1 cellular context compared by ENCODE assay signal in the genomic region with DNA sequence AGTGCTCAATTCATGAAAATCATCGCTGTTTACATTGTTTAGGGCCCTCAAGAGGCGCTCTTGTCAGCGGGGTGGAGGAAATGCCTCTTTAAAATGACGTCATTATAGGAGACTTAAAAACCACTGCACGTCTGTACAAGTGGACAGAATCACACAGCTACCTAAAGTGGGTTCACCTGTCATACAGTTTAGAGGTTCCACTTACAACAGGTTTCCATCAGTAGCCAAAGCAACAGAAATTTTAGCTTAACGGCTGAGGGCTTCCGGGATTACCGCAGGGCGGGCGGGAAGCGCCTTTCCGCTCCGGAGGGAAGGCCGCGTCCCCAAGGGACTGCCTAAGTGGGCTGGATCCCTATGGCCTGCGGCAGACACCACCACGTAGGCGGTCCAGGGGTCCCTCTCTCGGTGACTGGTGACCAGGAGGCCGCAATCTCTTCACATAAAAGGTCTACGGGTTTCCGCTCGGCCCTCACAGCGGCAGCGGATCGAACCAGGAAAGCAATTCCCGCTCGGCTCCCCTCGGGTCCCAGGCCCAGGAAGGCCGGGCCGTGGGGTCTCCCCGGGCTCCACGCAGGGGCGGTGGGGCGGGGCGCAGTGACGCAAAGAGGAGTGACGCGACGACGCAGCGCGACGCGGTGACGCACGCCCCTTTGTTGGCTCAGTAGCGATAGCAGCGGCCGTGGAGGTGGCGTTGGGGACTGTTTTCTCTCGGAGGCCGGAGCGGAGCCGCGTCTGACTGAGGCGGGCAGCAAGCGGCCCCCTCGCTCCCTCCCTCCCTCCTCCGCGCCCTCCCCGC.
A peak's percentile ranks its signal among the peaks of the same experiment; 100 is the strongest.
TF ChIP-seq lines count a peak whose summit lies in the region.

ARIH1 (plus strand) TSS at position 661 of the 796 bp plus-strand sequence. CDS start 310 bp downstream, outside the sequence.

TF ChIP-seq in HepG2, 621 proteins besides CTCF, POLR2A, EP300 and RAD21 (continued from another document and continues in another):
- peak; percentile 66; the same call in 1 of the 2 replicates for TF ChIP-seq ZNF460 (CRISPR knock-in tag; IDR thresholded peaks at IDR 0.05; ENCODE audit: borderline replicate concordance)
- peak; percentile 100 for TF ChIP-seq ZXDC (CRISPR knock-in tag; IDR thresholded peaks at IDR 0.05)
- TF ChIP-seq ZSCAN22 (CRISPR knock-in tag; IDR thresholded peaks at IDR 0.05): no peak
- TF ChIP-seq ZNF687 (CRISPR knock-in tag; IDR thresholded peaks at IDR 0.05): peak; percentile 97
- peak; percentile 81 for TF ChIP-seq FOXA3 (CRISPR knock-in tag; IDR thresholded peaks at IDR 0.05)
- peak; percentile 75; the same call in 1 of the 2 replicates for TF ChIP-seq ZNF891 (CRISPR knock-in tag; IDR thresholded peaks at IDR 0.05)
- TF ChIP-seq ZNF781 (CRISPR knock-in tag; IDR thresholded peaks at IDR 0.05; ENCODE audit: borderline replicate concordance, not compliant biosample characterization): peak; percentile 76
- TF ChIP-seq, protein P1, sequence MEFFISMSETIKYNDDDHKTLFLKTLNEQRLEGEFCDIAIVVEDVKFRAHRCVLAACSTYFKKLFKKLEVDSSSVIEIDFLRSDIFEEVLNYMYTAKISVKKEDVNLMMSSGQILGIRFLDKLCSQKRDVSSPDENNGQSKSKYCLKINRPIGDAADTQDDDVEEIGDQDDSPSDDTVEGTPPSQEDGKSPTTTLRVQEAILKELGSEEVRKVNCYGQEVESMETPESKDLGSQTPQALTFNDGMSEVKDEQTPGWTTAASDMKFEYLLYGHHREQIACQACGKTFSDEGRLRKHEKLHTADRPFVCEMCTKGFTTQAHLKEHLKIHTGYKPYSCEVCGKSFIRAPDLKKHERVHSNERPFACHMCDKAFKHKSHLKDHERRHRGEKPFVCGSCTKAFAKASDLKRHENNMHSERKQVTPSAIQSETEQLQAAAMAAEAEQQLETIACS (CRISPR knock-in tag; IDR thresholded peaks at IDR 0.05): no peak
- no peak for TF ChIP-seq RBAK (CRISPR knock-in tag; IDR thresholded peaks at IDR 0.05)
- TF ChIP-seq TCF7 (IDR thresholded peaks at IDR 0.05; ENCODE audit: low read depth): no peak
- no peak for TF ChIP-seq NR3C1 (CRISPR knock-in tag; IDR thresholded peaks at IDR 0.05)
- TF ChIP-seq FOXP1 (IDR thresholded peaks at IDR 0.05): no peak
- peak; percentile 44; the same call in 1 of the 2 replicates for TF ChIP-seq FOXP1 (CRISPR knock-in tag; IDR thresholded peaks at IDR 0.05)
- TF ChIP-seq ZNF274 (CRISPR knock-in tag; IDR thresholded peaks at IDR 0.05): peak; percentile 80; the same call in 1 of the 2 replicates
- peak; percentile 85 for TF ChIP-seq PHF20 (CRISPR knock-in tag; IDR thresholded peaks at IDR 0.05)
- TF ChIP-seq ZIK1 (CRISPR knock-in tag; IDR thresholded peaks at IDR 0.05; ENCODE audit: borderline replicate concordance, low read depth): peak; percentile 28; the same call in 1 of the 2 replicates
- TF ChIP-seq ZNF496 (CRISPR knock-in tag; IDR thresholded peaks at IDR 0.05; ENCODE audit: insufficient replicate concordance): no peak
- peak; percentile 56; the same call in 1 of the 2 replicates for TF ChIP-seq ZNF333 (CRISPR knock-in tag; IDR thresholded peaks at IDR 0.05; ENCODE audit: borderline replicate concordance)
- peak; percentile 62; the same call in 1 of the 2 replicates for TF ChIP-seq ZBTB38 (CRISPR knock-in tag; IDR thresholded peaks at IDR 0.05)
- TF ChIP-seq ZNF24 (IDR thresholded peaks at IDR 0.05): 0 out of 2 replicates have a peak, but pooled peaks have one; percentile 10
- no peak for TF ChIP-seq ZNF652 (CRISPR knock-in tag; IDR thresholded peaks at IDR 0.05; ENCODE audit: borderline replicate concordance, low read depth)
- no peak for TF ChIP-seq ZFAT (CRISPR knock-in tag; conservative IDR thresholded peaks at IDR 0.05)
- TF ChIP-seq, protein P2, sequence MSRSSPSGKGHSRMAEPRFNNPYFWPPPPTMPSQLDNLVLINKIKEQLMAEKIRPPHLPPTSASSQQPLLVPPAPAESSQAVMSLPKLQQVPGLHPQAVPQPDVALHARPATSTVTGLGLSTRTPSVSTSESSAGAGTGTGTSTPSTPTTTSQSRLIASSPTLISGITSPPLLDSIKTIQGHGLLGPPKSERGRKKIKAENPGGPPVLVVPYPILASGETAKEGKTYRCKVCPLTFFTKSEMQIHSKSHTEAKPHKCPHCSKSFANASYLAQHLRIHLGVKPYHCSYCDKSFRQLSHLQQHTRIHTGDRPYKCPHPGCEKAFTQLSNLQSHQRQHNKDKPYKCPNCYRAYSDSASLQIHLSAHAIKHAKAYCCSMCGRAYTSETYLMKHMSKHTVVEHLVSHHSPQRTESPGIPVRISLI (CRISPR knock-in tag; IDR thresholded peaks at IDR 0.05; ENCODE audit: borderline replicate concordance): no peak; the same call in 1 of the 2 replicates
- TF ChIP-seq CSRNP1 (CRISPR knock-in tag; IDR thresholded peaks at IDR 0.05): peak; percentile 79; the same call in 1 of the 2 replicates
- peak; percentile 64 for TF ChIP-seq ZFP37 (CRISPR knock-in tag; IDR thresholded peaks at IDR 0.05; ENCODE audit: borderline replicate concordance)
- no peak for TF ChIP-seq ZNF713 (CRISPR knock-in tag; IDR thresholded peaks at IDR 0.05)
- TF ChIP-seq KLF12 (CRISPR knock-in tag; IDR thresholded peaks at IDR 0.05; ENCODE audit: borderline replicate concordance): peak; percentile 89
- TF ChIP-seq ZNF646 (CRISPR knock-in tag; IDR thresholded peaks at IDR 0.05): no peak; the same call in 1 of the 2 replicates
- TF ChIP-seq ZBTB4 (CRISPR knock-in tag; IDR thresholded peaks at IDR 0.05; ENCODE audit: borderline replicate concordance): peak; percentile 67; the same call in 1 of the 2 replicates
- TF ChIP-seq HDAC2 (CRISPR knock-in tag; IDR thresholded peaks at IDR 0.05): peak; percentile 69
- peak; percentile 90 for TF ChIP-seq RBM39 (IDR thresholded peaks at IDR 0.05; ENCODE audit: low read depth, low read length, poor library complexity, severe bottlenecking)
